ENCODE assay signal across 11 cellular contexts in genomic region chrX:32673193-32673592, GRCh38.
DNase-seq lines count a peak whose midpoint lies in the region; TF ChIP-seq lines count a peak whose summit lies in the region.
"Had no signal": no experiment of that assay in that cellular context is flagged by ENCODE, and none has a peak within 500 bp of the region (broad histone marks: within the 10 kb centered on the region; RNA-seq: fewer than 3 reads in every experiment).

No MANE protein-coding gene starts in this region.

- no peaks in the 10 kb centered on the region for H3K9me2 ChIP-seq in OCI-LY7 (ENCODE audit: insufficient read depth, low read length)

- H3K4me3 ChIP-seq in OCI-LY7 (ENCODE audit: low read depth, low read length, poor library complexity, severe bottlenecking): no peak overlapping the region
- no peak overlapping the region for H3K4me3 ChIP-seq in fibroblast of mammary gland (ENCODE audit: control insufficient read depth, low read depth, low read length)
- H3K4me3 ChIP-seq in retinal pigment epithelial cell (ENCODE audit: low read length): no peak overlapping the region
- H3K4me3 ChIP-seq in esophagus muscularis mucosa: no peak overlapping the region

- POLR2A ChIA-PET in OCI-LY7 (lab: Charles Lee): no interaction called here

- no peak overlapping the region for H3K4me2 ChIP-seq in OCI-LY7 (ENCODE audit: low read length)

- H2AFZ ChIP-seq in OCI-LY7 (ENCODE audit: low read length): peak overlapping the region; percentile 42; the same call in 1 of the 2 replicates

- H3K27ac ChIP-seq in OCI-LY7 (ENCODE audit: low read depth, low read length, poor library complexity, severe bottlenecking) (no peak overlapping the region), esophagus muscularis mucosa (replicated peaks in 1 of 4) (no peak overlapping the region)

- H4K20me1 ChIP-seq in OCI-LY7 (ENCODE audit: insufficient read depth, low read length): no peaks in the 10 kb centered on the region

- TF ChIP-seq EP300 in esophagus muscularis mucosa (IDR thresholded peaks at IDR 0.05): no peak

- no peaks in the 10 kb centered on the region for H3K79me2 ChIP-seq in OCI-LY7 (ENCODE audit: insufficient read depth, low read depth, low read length)

- 32% methylated on average over 4 of the region's 4 CpGs for WGBS in esophagus muscularis mucosa

- H3K27me3 ChIP-seq in esophagus muscularis mucosa: no peaks in the 10 kb centered on the region

- H3K36me3 ChIP-seq in OCI-LY7 (ENCODE audit: insufficient read depth, low read length) (no peaks in the 10 kb centered on the region), esophagus muscularis mucosa (no peaks in the 10 kb centered on the region)

- no TSS peak for BruUV-seq in OCI-LY7 (replicated peaks; lab: Mats Ljungman, UMichigan)

- intact Hi-C loops in OCI-LY7 (cut with micrococcal nuclease; ENCODE audit: unreplicated experiment) (no loop called here), esophagus muscularis mucosa (cut with DNase I) (no loop called here)

- CTCF ChIA-PET in OCI-LY7 (lab: Charles Lee; ENCODE audit: unreplicated experiment): no interaction called here

- peak; percentile 66 for TF ChIP-seq CTCF in OCI-LY7 (conservative IDR thresholded peaks at IDR 0.05; ENCODE audit: low read length)
- peak; percentile 6 for TF ChIP-seq CTCF in fibroblast of mammary gland (conservative IDR thresholded peaks at IDR 0.05; ENCODE audit: control insufficient read depth, insufficient read depth, low read depth, low read length)
- TF ChIP-seq CTCF in retinal pigment epithelial cell (conservative IDR thresholded peaks at IDR 0.05; ENCODE audit: low read depth, low read length): peak; percentile 9
- no peak for TF ChIP-seq CTCF in esophagus muscularis mucosa (IDR thresholded peaks at IDR 0.05)

- H3K9me3 ChIP-seq in OCI-LY7 (ENCODE audit: low read length) (no peaks in the 10 kb centered on the region), esophagus muscularis mucosa (no peaks in the 10 kb centered on the region)

- H3K4me1 ChIP-seq in OCI-LY7 (ENCODE audit: insufficient read depth, low read length, poor library complexity, severe bottlenecking) (no peaks in the 10 kb centered on the region), esophagus muscularis mucosa (no peaks in the 10 kb centered on the region)

- TF ChIP-seq POLR2A in esophagus muscularis mucosa (IDR thresholded peaks at IDR 0.05; ENCODE audit: low read depth): no peak

- peak; percentile 0 for DNase-seq in NCI-H2171 treated with DMSO at 0.1 percent for 48 hours (lab: John Stamatoyannopoulos, UW)
- no peak for DNase-seq in NCI-H2171 (lab: John Stamatoyannopoulos, UW)
- peak; percentile 30 for DNase-seq in OCI-LY7 (ENCODE audit: low spot score)
- peak; percentile 1 for DNase-seq in fibroblast of mammary gland (ENCODE audit: low read depth)
- DNase-seq in retinal pigment epithelial cell (ENCODE audit: low read depth): no peak
- DNase-seq in D341Med (ENCODE audit: low spot score): no peak
- no peak for DNase-seq in esophagus muscularis mucosa (ENCODE audit: extremely low spot score)
- DNase-seq in NK-92 treated with Interleukin-12 subunit alpha and Interleukin-12 subunit beta, amount 100 ng/mL, for 24 hours (lab: John Stamatoyannopoulos, UW): no peak
- DNase-seq: activated CD4-positive, alpha-beta T cell treated with anti-CD3 and anti-CD28 coated beads, Interleukin-2, amount 50 U/mL, for 48 hours; activated naive CD8-positive, alpha-beta T cell treated with anti-CD3 and anti-CD28 coated beads, Interleukin-2, amount 50 U/mL, for 24 hours; stimulated activated CD4-positive, alpha-beta T cell treated with anti-CD3 and anti-CD28 coated beads, Interleukin-12 subunit alpha, Interleukin-12 subunit beta, amount 100 ng/mL, for 4 hours had no signal

Comparison
In these comparisons a context has a peak if more than half of its experiments do, and no peak if none do; other contexts are left out.
1. DNase-seq: peak in NCI-H2171 treated with DMSO at 0.1 percent for 48 hours (single experiment), OCI-LY7 (single experiment) and fibroblast of mammary gland (single experiment); none in NCI-H2171 (single experiment), retinal pigment epithelial cell (single experiment), D341Med (single experiment), esophagus muscularis mucosa (single experiment) and NK-92 treated with Interleukin-12 subunit alpha and Interleukin-12 subunit beta, amount 100 ng/mL, for 24 hours (single experiment).
2. CTCF ChIP-seq: peak in OCI-LY7 (single experiment), fibroblast of mammary gland (single experiment) and retinal pigment epithelial cell (single experiment); none in esophagus muscularis mucosa (0 of 3).